15 cellular contexts compared by ENCODE assay signal in the genomic region with DNA sequence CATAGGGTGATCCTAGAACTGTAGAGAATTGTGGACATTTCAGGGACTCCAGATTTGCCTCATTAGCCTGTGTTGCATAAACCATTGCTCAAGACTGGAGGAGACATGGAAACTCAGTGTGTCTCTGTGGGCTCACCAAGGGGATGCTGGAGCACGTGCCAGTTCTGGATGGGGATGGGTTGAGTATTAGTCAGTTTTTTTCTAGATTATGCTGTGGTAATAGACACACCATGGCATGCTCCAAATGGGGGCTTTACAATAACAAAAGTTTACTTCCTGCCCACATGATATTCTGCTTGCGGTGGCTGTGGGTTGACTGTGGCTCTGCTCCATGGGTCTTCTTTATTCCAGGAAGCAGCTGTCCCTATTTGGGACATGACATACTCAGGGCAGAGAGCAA.
"Had no signal": no experiment of that assay in that cellular context is flagged by ENCODE, and none has a peak within 500 bp of the region (broad histone marks: within the 10 kb centered on the region; RNA-seq: fewer than 3 reads in every experiment).

No MANE protein-coding gene starts in this region.

- H3K27ac ChIP-seq: epithelial cell of prostate, left lung, parathyroid adenoma had no signal

- H3K36me3 ChIP-seq: left lung had no signal

- H3K4me3 ChIP-seq: left lung had no signal

- H3K9me3 ChIP-seq: left lung had no signal

- H3K4me1 ChIP-seq: parathyroid adenoma had no signal

- ATAC-seq: left lung; naive thymus-derived CD8-positive, alpha-beta T cell; stimulated activated memory B cell treated with anti-CD40 and anti-IgM and Interleukin-4, amounts not matched to agents 10 μg/mL and 1 μg/mL and 100 μg/mL, for 72 hours had no signal

- DNase-seq: activated CD4-positive, alpha-beta memory T cell treated with anti-CD3 and anti-CD28 coated beads, Interleukin-2, amount 10 ng/mL, durations not matched to agents 7 days and 5 days; activated CD4-positive, alpha-beta T cell treated with anti-CD3 and anti-CD28 coated beads for 4 hours; activated CD8-positive, alpha-beta memory T cell treated with anti-CD3 and anti-CD28 coated beads, Interleukin-2, amount 50 U/mL, for 4 hours; activated gamma-delta T cell; activated T-cell treated with anti-CD3 and anti-CD28 coated beads, Interleukin-2, amount 50 U/mL, for 48 hours; hypothalamus; kidney; left lung; mammary epithelial cell; naive thymus-derived CD8-positive, alpha-beta T cell; stimulated activated CD4-positive, alpha-beta T cell treated with anti-CD3 and anti-CD28 coated beads, Interleukin-2, amount 100 ng/mL, for 48 hours; trophoblast cell had no signal

- H3K27me3 ChIP-seq: left lung had no signal
